Comparison of ENCODE assay signal across 8 cellular contexts in genomic region chr6:79078057-79078969, GRCh38.
A peak's percentile ranks its signal among the peaks of the same experiment; 100 is the strongest.
DNase-seq lines count a peak whose midpoint lies in the region; ATAC-seq and TF ChIP-seq lines count a peak whose summit lies in the region.

TSS of gene PHIP (minus strand) at chr6:79078254. CDS start at chr6:79078068, 186 bp downstream.

- peak; percentile 71 for ATAC-seq in GM19035 (IDR thresholded peaks at IDR 0.05; ENCODE audit: unreplicated experiment)
- peak; percentile 62 for ATAC-seq in HG03342 (IDR thresholded peaks at IDR 0.05; ENCODE audit: unreplicated experiment)

- H3K27ac ChIP-seq in caudate nucleus (ENCODE audit: low read depth, low read length): peak within 1 kb of the TSS; percentile 98

- TF ChIP-seq CTCF in AG09319 (IDR thresholded peaks at IDR 0.05; ENCODE audit: low read depth, low read length): no peak

- DNase-seq in AG09319 (ENCODE audit: extremely low read depth, low read depth) (peak; percentile 97), NCI-H345 treated with DMSO at 0.1 percent for 48 hours (lab: John Stamatoyannopoulos, UW; ENCODE audit: unreplicated experiment) (peak; percentile 88), caudate nucleus (lab: John Stamatoyannopoulos, UW) (peak in 60 of 61 donors; percentile 30 to 99 (median 92)), iris pigment epithelial cell (ENCODE audit: low read depth) (peak; percentile 99)
- peak; percentile 81 to 86 (median 86) for DNase-seq in activated CD4-positive, CD25-positive, alpha-beta regulatory T cell (lab: John Stamatoyannopoulos, UW)
- DNase-seq in stimulated activated CD4-positive, alpha-beta T cell treated with anti-CD3 and anti-CD28 coated beads, Interleukin-12 subunit alpha, Interleukin-12 subunit beta, amount 100 ng/mL, for 24 hours (ENCODE audit: low read depth in 2 of 2): peak; percentile 83 to 86

Comparison
In these comparisons a context has a peak if more than half of its experiments do, and no peak if none do; other contexts are left out.
1. Peak in every context shown above with its lines: DNase-seq, ATAC-seq and H3K27ac ChIP-seq.